In genomic region chr19:44697670-44698034, GRCh38 we compare ENCODE assay signal across 14 cellular contexts. TPM values are rescaled to one million over a fixed set of nuclear protein-coding genes. Genes with fewer than 3 reads are reported as not detected.
"Had no signal": no experiment of that assay in that cellular context is flagged by ENCODE, and none has a peak within 500 bp of the region (broad histone marks: within the 10 kb centered on the region; RNA-seq: fewer than 3 reads in every experiment).

No MANE protein-coding gene starts in this region.

- H3K9me3 ChIP-seq: esophagus muscularis mucosa, ovary had no signal

- DNase-seq: activated CD4-positive, alpha-beta memory T cell treated with anti-CD3 and anti-CD28 coated beads for 36 hours; activated T-cell treated with anti-CD3 and anti-CD28 coated beads, Interleukin-2, amount 50 U/mL, for 48 hours; aorta; glutamatergic neuron; left colon; ovary; small intestine; trophoblast cell had no signal

- H3K27ac ChIP-seq: esophagus muscularis mucosa, ovary had no signal

- FAIRE-seq: bronchial epithelial cell, small intestine had no signal

- H3K36me3 ChIP-seq: esophagus muscularis mucosa, ovary had no signal

- H3K4me3 ChIP-seq: esophagus muscularis mucosa, ovary had no signal

- H3K27me3 ChIP-seq: ovary had no signal

- ATAC-seq: left colon, SK-N-SH treated with all-trans-retinoic acid at 6 μM for 48 hours had no signal

RNA-seq across cellular contexts. Expression of gene CEACAM16, which starts 1.3 kb away (rescaled TPM):
- total RNA-seq: activated CD4-positive, alpha-beta memory T cell treated with anti-CD3 and anti-CD28 coated beads for 36 hours; bronchial epithelial cell; esophagus muscularis mucosa; mononuclear cell; ovary; right cardiac atrium; subcutaneous adipose tissue had no signal
- polyA plus RNA-seq: aorta, ovary, right cardiac atrium, small intestine had no signal
